Comparison of ENCODE assay signal across 8 cellular contexts in the genomic region with DNA sequence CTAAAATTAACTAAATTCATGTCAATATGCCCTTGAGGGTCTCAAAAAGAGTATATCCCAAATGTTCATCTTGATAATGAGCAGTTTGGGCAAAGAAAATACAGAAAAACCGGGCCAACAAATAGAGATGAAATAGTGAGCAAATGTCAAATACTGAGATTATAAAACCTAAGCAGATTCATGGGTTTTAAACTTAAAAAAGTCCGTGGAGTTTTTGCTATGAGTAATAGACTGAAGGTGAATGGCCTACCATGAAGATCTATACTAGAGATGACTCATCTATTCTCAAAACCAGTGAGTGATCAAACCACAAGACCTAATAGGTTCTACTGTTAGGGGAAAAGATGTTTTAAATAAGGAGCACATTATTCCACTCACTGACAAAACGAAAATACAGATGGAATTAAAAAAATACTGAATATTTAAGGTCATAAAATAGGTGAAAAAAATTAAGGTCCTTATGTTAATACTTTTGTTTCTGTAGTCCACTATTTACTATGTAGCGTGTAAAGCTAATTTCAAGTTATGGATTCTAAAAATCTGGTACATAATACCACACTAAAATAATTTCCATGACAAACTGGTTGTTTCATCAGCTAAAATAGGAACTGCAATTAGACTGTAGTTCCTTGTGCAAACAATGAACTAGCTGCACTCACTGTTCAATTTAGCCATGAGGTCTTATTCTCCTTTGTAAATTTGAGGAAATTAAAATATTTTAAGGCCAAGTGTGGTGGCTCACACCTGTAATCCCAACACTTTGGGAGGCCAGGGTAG. TPM values are rescaled to one million over a fixed set of nuclear protein-coding genes. Genes with fewer than 3 reads are reported as not detected.
DNase-seq lines count a peak whose midpoint lies in the region; ATAC-seq and TF ChIP-seq lines count a peak whose summit lies in the region.

No MANE protein-coding gene starts in this region.

- H3K9me3 ChIP-seq in SK-N-MC (ENCODE audit: low read depth, low read length), result no peaks in the 10 kb centered on the region
- no peaks in the 10 kb centered on the region for H3K9me3 ChIP-seq in smooth muscle cell (replicated peaks; ENCODE audit: low read depth)

- no peak for TF ChIP-seq CTCF in smooth muscle cell (IDR thresholded peaks at IDR 0.05; ENCODE audit: borderline replicate concordance, insufficient read depth, poor library complexity, severe bottlenecking)

- H3K27me3 ChIP-seq in smooth muscle cell (ENCODE audit: low read depth), result no peaks in the 10 kb centered on the region

- peaks cover 100% of the 10 kb centered on the region for H3K79me2 ChIP-seq in smooth muscle cell (ENCODE audit: low read depth)

- H2AFZ ChIP-seq in smooth muscle cell (ENCODE audit: low read depth), result no peak overlapping the region

- H3K27ac ChIP-seq in SK-N-MC, result peak overlapping the region; percentile 80
- peak overlapping the region; percentile 89 for H3K27ac ChIP-seq in smooth muscle cell (ENCODE audit: low read depth)

- H3K4me3 ChIP-seq in SK-N-MC, result peak overlapping the region; percentile 92
- peak overlapping the region; percentile 5 for H3K4me3 ChIP-seq in smooth muscle cell

- H4K20me1 ChIP-seq in smooth muscle cell (ENCODE audit: low read depth), result peaks cover 100% of the 10 kb centered on the region

- peaks cover 72% of the 10 kb centered on the region for H3K4me1 ChIP-seq in smooth muscle cell (ENCODE audit: low read depth)

- in situ Hi-C loops in ACHN (cut with HindIII; ENCODE audit: low pct_ligation_motif_present, low pct_unique_long_range_greater_than_20kb, low sequenced_read_pairs), result no loop called here

- H3K9ac ChIP-seq in SK-N-MC (ENCODE audit: insufficient read length) (peak overlapping the region; percentile 59), smooth muscle cell (ENCODE audit: low read depth) (peak overlapping the region; percentile 30)

- ATAC-seq in GM18867 (IDR thresholded peaks at IDR 0.05; ENCODE audit: unreplicated experiment) (peak; percentile 74), HG03045 (IDR thresholded peaks at IDR 0.05; ENCODE audit: unreplicated experiment) (peak; percentile 52)

- H3K36me3 ChIP-seq in SK-N-MC (ENCODE audit: insufficient read depth, low read length), result peaks cover 93% of the 10 kb centered on the region
- peaks cover 13% of the 10 kb centered on the region for H3K36me3 ChIP-seq in smooth muscle cell (ENCODE audit: low read depth)

- peak overlapping the region; percentile 100 for H3K4me2 ChIP-seq in smooth muscle cell

- H3F3A ChIP-seq in smooth muscle cell (ENCODE audit: low read depth), result peaks cover 50% of the 10 kb centered on the region

- WGBS in smooth muscle cell (ENCODE audit: low lambda C conversion rate), result 56% methylated on average over 4 of the region's 4 CpGs

- DNase-seq in ACHN, result peak; percentile 81
- DNase-seq in SK-N-MC (ENCODE audit: low read depth, low spot score), result no peak
- peak; percentile 46 for DNase-seq in fibroblast of gingiva (ENCODE audit: low read depth)
- no peak for DNase-seq in smooth muscle cell (lab: John Stamatoyannopoulos, UW; ENCODE audit: unreplicated experiment)
- DNase-seq in NCI-H524 (lab: John Stamatoyannopoulos, UW), result no peak
- no peak for DNase-seq in NCI-H2227 (lab: John Stamatoyannopoulos, UW; ENCODE audit: unreplicated experiment)

RNA-seq across cellular contexts. Expression of a gene that starts 5.0 kb away (rescaled TPM):
- 514 and 606 TPM in 2 replicates for total RNA-seq in smooth muscle cell
- polyA plus RNA-seq in smooth muscle cell, result 408 TPM in 2 replicates

RNA-seq across cellular contexts. Expression of a gene that starts 15.7 kb away (rescaled TPM):
- not detected in 2 replicates for total RNA-seq in smooth muscle cell
- polyA plus RNA-seq in smooth muscle cell, result 0.21 TPM in 1 of 2 replicates, not detected in the other

Comparison
In these comparisons a context has a peak if more than half of its experiments do, and no peak if none do; other contexts are left out.
1. DNase-seq: peak in ACHN (single experiment) and fibroblast of gingiva (single experiment); none in SK-N-MC (single experiment), smooth muscle cell (single experiment), NCI-H524 (0 of 2) and NCI-H2227 (single experiment).